ENCODE assay signal across 1 cellular context in genomic region chr5:78762743-78763142, GRCh38.
TF ChIP-seq lines count a peak whose summit lies in the region.

No MANE protein-coding gene starts in this region.

TF ChIP-seq in HEK293, 187 proteins besides CTCF, POLR2A, EP300 and RAD21 (continued from another document):
- TF ChIP-seq ZNF518A (tag by site-specific recombination; conservative IDR thresholded peaks at IDR 0.05; ENCODE audit: low read depth) (peak; percentile 95), ZNF560 (tag by site-specific recombination; IDR thresholded peaks at IDR 0.05; ENCODE audit: borderline replicate concordance) (peak; percentile 92), AEBP2 (tag by site-specific recombination; IDR thresholded peaks at IDR 0.05; ENCODE audit: borderline replicate concordance) (peak; percentile 80; the same call in 1 of the 2 replicates), ZNF530 (tag by site-specific recombination; IDR thresholded peaks at IDR 0.05; ENCODE audit: low read depth) (peak; percentile 62; the same call in 1 of the 2 replicates), ZNF580 (tag by site-specific recombination; IDR thresholded peaks at IDR 0.05) (peak; percentile 52; the same call in 1 of the 2 replicates), ZNF664 (tag by site-specific recombination; IDR thresholded peaks at IDR 0.05) (peak; percentile 69), ZNF394 (tag by site-specific recombination; IDR thresholded peaks at IDR 0.05; ENCODE audit: borderline replicate concordance) (peak; percentile 97), ZNF704 (tag by site-specific recombination; IDR thresholded peaks at IDR 0.05) (0 out of 2 replicates have a peak, but pooled peaks have one; percentile 46), ZNF623 (tag by site-specific recombination; IDR thresholded peaks at IDR 0.05) (peak; percentile 80), ZNF629 (tag by site-specific recombination; IDR thresholded peaks at IDR 0.05) (peak; percentile 61; the same call in 1 of the 2 replicates), RBAK (tag by site-specific recombination; IDR thresholded peaks at IDR 0.05) (peak; percentile 63; the same call in 1 of the 2 replicates), BCL11B (tag by site-specific recombination; IDR thresholded peaks at IDR 0.05; ENCODE audit: low read depth) (peak; percentile 35; the same call in 1 of the 2 replicates), ZBTB21 (tag by site-specific recombination; IDR thresholded peaks at IDR 0.05) (peak; percentile 77), ZNF654 (tag by site-specific recombination; IDR thresholded peaks at IDR 0.05; ENCODE audit: low read depth) (peak; percentile 54), KLF7 (tag by site-specific recombination; IDR thresholded peaks at IDR 0.05; ENCODE audit: borderline replicate concordance) (peak; percentile 71; the same call in 1 of the 2 replicates), ZNF202 (tag by site-specific recombination; IDR thresholded peaks at IDR 0.05; ENCODE audit: borderline replicate concordance) (peak; percentile 74; the same call in 1 of the 2 replicates), ZFP37 (tag by site-specific recombination; IDR thresholded peaks at IDR 0.05) (peak; percentile 82; the same call in 1 of the 2 replicates), ZNF639 (tag by site-specific recombination; IDR thresholded peaks at IDR 0.05) (peak; percentile 58; the same call in 1 of the 2 replicates), ZBTB11 (tag by site-specific recombination; conservative IDR thresholded peaks at IDR 0.05; ENCODE audit: low read depth) (peak; percentile 83), REST (tag by site-specific recombination; IDR thresholded peaks at IDR 0.05) (peak; percentile 78; the same call in 1 of the 2 replicates), ZNF558 (tag by site-specific recombination; IDR thresholded peaks at IDR 0.05) (peak; percentile 77; the same call in 1 of the 2 replicates), ZNF140 (tag by site-specific recombination; IDR thresholded peaks at IDR 0.05) (peak; percentile 90), ZNF426 (tag by site-specific recombination; IDR thresholded peaks at IDR 0.05) (peak; percentile 96), ZNF510 (tag by site-specific recombination; IDR thresholded peaks at IDR 0.05; ENCODE audit: insufficient replicate concordance) (peak; percentile 87), GFI1B (tag by site-specific recombination; IDR thresholded peaks at IDR 0.05) (0 out of 2 replicates have a peak, but pooled peaks have one; percentile 15), ZNF433 (tag by site-specific recombination; IDR thresholded peaks at IDR 0.05; ENCODE audit: low read depth) (peak; percentile 84), ZXDB (tag by site-specific recombination; IDR thresholded peaks at IDR 0.05) (peak; percentile 68; the same call in 1 of the 2 replicates), ZNF555 (tag by site-specific recombination; conservative IDR thresholded peaks at IDR 0.05) (peak; percentile 96), ZBTB8A (tag by site-specific recombination; IDR thresholded peaks at IDR 0.05) (peak; percentile 86), ZNF214 (tag by site-specific recombination; IDR thresholded peaks at IDR 0.05; ENCODE audit: borderline replicate concordance) (peak; percentile 44; the same call in 1 of the 2 replicates), ZNF138 (tag by site-specific recombination; IDR thresholded peaks at IDR 0.05; ENCODE audit: borderline replicate concordance) (peak; percentile 88; the same call in 1 of the 2 replicates), SP3 (tag by site-specific recombination; IDR thresholded peaks at IDR 0.05) (peak; percentile 38; the same call in 1 of the 2 replicates), ZNF529 (tag by site-specific recombination; IDR thresholded peaks at IDR 0.05; ENCODE audit: insufficient replicate concordance) (peak; percentile 52), ZNF292 (tag by site-specific recombination; IDR thresholded peaks at IDR 0.05; ENCODE audit: borderline replicate concordance, low read depth) (peak; percentile 78; the same call in 1 of the 2 replicates), ZNF501 (tag by site-specific recombination; IDR thresholded peaks at IDR 0.05) (0 out of 2 replicates have a peak, but pooled peaks have one; percentile 55), ZNF223 (tag by site-specific recombination; IDR thresholded peaks at IDR 0.05) (peak; percentile 51; the same call in 1 of the 2 replicates), ZNF610 (tag by site-specific recombination; IDR thresholded peaks at IDR 0.05; ENCODE audit: borderline replicate concordance) (0 out of 2 replicates have a peak, but pooled peaks have one; percentile 38), ZNF354C (tag by site-specific recombination; IDR thresholded peaks at IDR 0.05; ENCODE audit: borderline replicate concordance, low read depth) (peak; percentile 77; the same call in 1 of the 2 replicates), ZNF19 (tag by site-specific recombination; IDR thresholded peaks at IDR 0.05; ENCODE audit: low read depth) (peak; percentile 61; the same call in 1 of the 2 replicates), ZNF404 (tag by site-specific recombination; IDR thresholded peaks at IDR 0.05) (peak; percentile 86; the same call in 1 of the 2 replicates)
